Comparison of ENCODE assay signal across 1 cellular context in the genomic region with DNA sequence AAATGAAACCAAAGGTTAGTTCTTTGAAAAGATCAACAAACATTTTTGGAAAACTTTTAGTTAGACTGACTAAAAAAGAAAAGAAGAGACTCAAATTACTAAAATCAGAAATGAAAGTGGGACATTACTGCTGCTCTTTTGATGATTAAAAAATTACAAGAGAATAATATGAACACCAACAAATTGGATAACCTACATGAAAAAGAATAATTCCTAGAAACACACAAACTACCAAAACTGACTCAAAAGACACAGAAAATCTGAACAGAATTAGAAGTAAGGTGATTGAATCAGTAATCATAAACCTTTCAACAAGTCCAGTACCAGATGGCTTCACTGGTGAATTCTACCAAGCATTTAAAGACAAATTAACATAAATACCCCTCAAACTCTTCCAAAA.
TF ChIP-seq lines count a peak whose summit lies in the region.

No MANE protein-coding gene starts in this region.

TF ChIP-seq in SK-N-SH treated with all-trans-retinoic acid at 6 μM for 48 hours, 23 proteins besides CTCF, POLR2A, EP300 and RAD21 (continued from another document):
- TF ChIP-seq TSHZ2 (CRISPR knock-in tag; IDR thresholded peaks at IDR 0.05), result no peak
- TF ChIP-seq ESRRG (CRISPR knock-in tag; IDR thresholded peaks at IDR 0.05), result no peak
- TF ChIP-seq, protein P1, sequence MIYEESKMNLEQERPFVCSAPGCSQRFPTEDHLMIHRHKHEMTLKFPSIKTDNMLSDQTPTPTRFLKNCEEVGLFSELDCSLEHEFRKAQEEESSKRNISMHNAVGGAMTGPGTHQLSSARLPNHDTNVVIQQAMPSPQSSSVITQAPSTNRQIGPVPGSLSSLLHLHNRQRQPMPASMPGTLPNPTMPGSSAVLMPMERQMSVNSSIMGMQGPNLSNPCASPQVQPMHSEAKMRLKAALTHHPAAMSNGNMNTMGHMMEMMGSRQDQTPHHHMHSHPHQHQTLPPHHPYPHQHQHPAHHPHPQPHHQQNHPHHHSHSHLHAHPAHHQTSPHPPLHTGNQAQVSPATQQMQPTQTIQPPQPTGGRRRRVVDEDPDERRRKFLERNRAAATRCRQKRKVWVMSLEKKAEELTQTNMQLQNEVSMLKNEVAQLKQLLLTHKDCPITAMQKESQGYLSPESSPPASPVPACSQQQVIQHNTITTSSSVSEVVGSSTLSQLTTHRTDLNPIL (CRISPR knock-in tag; IDR thresholded peaks at IDR 0.05; ENCODE audit: low read depth), result no peak
- TF ChIP-seq CSRNP3 (CRISPR knock-in tag; IDR thresholded peaks at IDR 0.05), result no peak
TF ChIP-seq in SK-N-SH treated with all-trans-retinoic acid at 6 μM for 48 hours: peak in this region for 0.
